Comparison of ENCODE assay signal across 8 cellular contexts in the genomic region with DNA sequence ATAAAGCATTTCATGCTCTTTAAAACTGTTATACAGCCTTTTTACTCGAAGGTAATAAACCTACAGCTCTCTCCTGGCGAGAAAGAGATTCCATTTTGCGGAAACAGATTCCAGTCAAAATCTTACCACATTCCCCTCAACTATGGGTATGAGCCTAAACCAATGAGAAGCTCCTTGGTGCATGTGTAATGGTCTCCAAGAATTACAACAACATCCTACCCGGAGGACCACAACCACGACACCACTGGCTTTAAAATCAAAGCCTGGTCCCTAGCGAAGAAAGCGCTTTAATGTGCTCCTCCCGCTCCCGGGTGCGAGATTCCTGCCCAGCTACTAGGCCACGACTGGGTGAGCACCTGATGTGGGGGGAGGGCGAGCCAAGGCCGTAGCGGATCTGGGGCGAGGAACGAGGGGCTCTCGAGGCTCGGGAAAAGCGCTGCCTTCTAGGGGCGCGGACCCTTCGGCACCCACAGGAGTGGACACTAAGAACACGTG. TPM values are rescaled to one million over a fixed set of nuclear protein-coding genes. Genes with fewer than 3 reads are reported as not detected.
DNase-seq lines count a peak whose midpoint lies in the region; ATAC-seq, FAIRE-seq and TF ChIP-seq lines count a peak whose summit lies in the region.

No MANE protein-coding gene starts in this region.

- H3K79me2 ChIP-seq in GM23338 (replicated peaks; ENCODE audit: insufficient read depth) (peaks cover 56% of the 10 kb centered on the region), keratinocyte (ENCODE audit: control insufficient read depth, insufficient read depth, low read length) (peaks cover 56% of the 10 kb centered on the region)

- H3K27me3 ChIP-seq in GM23338 (ENCODE audit: insufficient read depth): no peaks in the 10 kb centered on the region
- no peaks in the 10 kb centered on the region for H3K27me3 ChIP-seq in breast epithelium
- H3K27me3 ChIP-seq in keratinocyte (ENCODE audit: control insufficient read depth, extremely low read depth, insufficient read depth, low read length): no peaks in the 10 kb centered on the region

- H3K4me1 Mint-ChIP-seq in GM23338: peaks cover 31% of the 10 kb centered on the region

- peak overlapping the region; percentile 96 for H3K27ac ChIP-seq in GM23338 (ENCODE audit: low read depth)
- peak overlapping the region; percentile 94 for H3K27ac ChIP-seq in breast epithelium
- peak overlapping the region; percentile 96 for H3K27ac ChIP-seq in keratinocyte (ENCODE audit: control insufficient read depth, insufficient read depth, low read length)

- no peak for TF ChIP-seq CTCF in GM23338 (conservative IDR thresholded peaks at IDR 0.05; ENCODE audit: low read depth in 2 of 2)
- TF ChIP-seq CTCF in breast epithelium (IDR thresholded peaks at IDR 0.05): no peak
- TF ChIP-seq CTCF in keratinocyte (optimal IDR thresholded peaks at IDR 0.05 in 1 of 3, IDR thresholded peaks at IDR 0.05 in 1 of 3, conservative IDR thresholded peaks at IDR 0.05 in 1 of 3; ENCODE audit: extremely low read depth in 1 of 3, insufficient read depth in 2 of 3, low read length in 3 of 3): no peak

- peaks cover 7% of the 10 kb centered on the region for H3K27me3 Mint-ChIP-seq in GM23338 (ENCODE audit: insufficient read depth, low read depth, poor library complexity)

- peak overlapping the region; percentile 4; the same call in 1 of the 2 replicates for H2AFZ ChIP-seq in GM23338
- peak overlapping the region; percentile 47 for H2AFZ ChIP-seq in keratinocyte (ENCODE audit: control insufficient read depth, low read length)

- H3K36me3 ChIP-seq in GM23338 (ENCODE audit: insufficient read depth) (no peaks in the 10 kb centered on the region), breast epithelium (no peaks in the 10 kb centered on the region), keratinocyte (ENCODE audit: control insufficient read depth in 2 of 2, extremely low read depth in 1 of 2, insufficient read depth in 2 of 2, low read length in 2 of 2) (no peaks in the 10 kb centered on the region)

- ATAC-seq in GM23338 (peak; percentile 44), HG03280 (IDR thresholded peaks at IDR 0.05; ENCODE audit: unreplicated experiment) (no peak), HG03342 (IDR thresholded peaks at IDR 0.05; ENCODE audit: unreplicated experiment) (no peak)

- DNase-seq in DMS114 treated with DMSO at 0.1 percent for 48 hours (lab: John Stamatoyannopoulos, UW; ENCODE audit: unreplicated experiment) (peak; percentile 16), GM23338 (ENCODE audit: low spot score) (peak; percentile 63), breast epithelium (ENCODE audit: low spot score in 2 of 2) (no peak), keratinocyte (ENCODE audit: low read depth, low spot score) (no peak)
- peak; percentile 26 for DNase-seq in stimulated activated CD4-positive, alpha-beta T cell treated with anti-CD3 and anti-CD28 coated beads, Interleukin-4, amount 100 ng/mL, for 24 hours

- intact Hi-C loops in breast epithelium (cut with DNase I; ENCODE audit: low total_unique reads): no loop called here

- TF ChIP-seq POLR2A in breast epithelium (IDR thresholded peaks at IDR 0.05): no peak

- H4K20me1 ChIP-seq in GM23338 (replicated peaks; ENCODE audit: insufficient read depth) (peaks cover 41% of the 10 kb centered on the region), keratinocyte (ENCODE audit: control insufficient read depth, extremely low read depth, insufficient read depth, low read length) (no peaks in the 10 kb centered on the region)

- dilution Hi-C loops in keratinocyte (cut with MboI; ENCODE audit: extremely low pct_ligation_motif_present, low sequenced_read_pairs): no loop called here

- H3K4me1 ChIP-seq in GM23338 (ENCODE audit: insufficient read depth): peaks cover 24% of the 10 kb centered on the region
- H3K4me1 ChIP-seq in breast epithelium: no peaks in the 10 kb centered on the region
- H3K4me1 ChIP-seq in keratinocyte (ENCODE audit: control insufficient read depth, extremely low read depth, insufficient read depth, low read length): peaks cover 21% of the 10 kb centered on the region

- no peaks in the 10 kb centered on the region for H3K9me1 ChIP-seq in keratinocyte (ENCODE audit: control insufficient read depth, extremely low read depth, insufficient read depth, low read length)

- H3K9me3 Mint-ChIP-seq in GM23338: no peaks in the 10 kb centered on the region

- H3F3A ChIP-seq in GM23338 (replicated peaks; ENCODE audit: low read depth): 0 out of 2 replicates have a peak, but pooled peaks cover 3% of the 10 kb centered on the region

- peak overlapping the region; percentile 98 for H3K27ac Mint-ChIP-seq in GM23338

- H3K9me2 ChIP-seq in GM23338 (ENCODE audit: insufficient read depth): no peaks in the 10 kb centered on the region

- peak overlapping the region; percentile 99 for H3K9ac ChIP-seq in keratinocyte (ENCODE audit: control insufficient read depth, extremely low read depth, insufficient read depth, low read length)

- peak overlapping the region; percentile 99 for H3K4me3 Mint-ChIP-seq in GM23338

- H3K9me3 ChIP-seq in breast epithelium (no peaks in the 10 kb centered on the region), keratinocyte (ENCODE audit: control insufficient read depth, low read depth, low read length) (no peaks in the 10 kb centered on the region)

- peak overlapping the region; percentile 99 for H3K4me3 ChIP-seq in GM23338
- peak overlapping the region; percentile 84 to 98 (median 85) for H3K4me3 ChIP-seq in breast epithelium
- peak overlapping the region; percentile 89 to 97 (median 92) for H3K4me3 ChIP-seq in keratinocyte (ENCODE audit: control insufficient read depth in 2 of 3, extremely low read depth in 1 of 3, insufficient read depth in 2 of 3, low read depth in 1 of 3, low read length in 3 of 3)

- H3K36me3 Mint-ChIP-seq in GM23338 (ENCODE audit: low read depth): peaks cover 26% of the 10 kb centered on the region

- no peak for FAIRE-seq in keratinocyte (lab: Jason Lieb, UNC)

- H3K4me2 ChIP-seq in GM23338: peak overlapping the region; percentile 92
- peak overlapping the region; percentile 81 for H3K4me2 ChIP-seq in keratinocyte (ENCODE audit: control insufficient read depth, extremely low read depth, insufficient read depth, low read depth, low read length)

RNA-seq across cellular contexts. Expression of a gene that starts 0.8 kb away (rescaled TPM):
- total RNA-seq in GM23338 (2014; rRNA removed; shearing (Covaris generic)): 233 TPM in 2 replicates
- polyA plus RNA-seq in GM23338 (2016; fragmentation: Nextera tagmentation; extraction: Ambion mirVana): 124 and 134 TPM in 2 replicates
- polyA plus RNA-seq in PFSK-1 (2012; ENCODE audit: insufficient read length, low read depth): 19.6 TPM
- total RNA-seq in breast epithelium: 100 to 1,000 TPM in 2 of 3 donors, 10 to 100 TPM in 1; 94.1 to 117 (median 114) TPM
- polyA plus RNA-seq in keratinocyte: 90.9 to 110 TPM (median 100 TPM) in 3 replicates
- polyA plus RNA-seq in keratinocyte (2011; ENCODE audit: low read depth): 27.0 TPM
- 49.7 and 72.9 TPM in 2 replicates for polyA plus RNA-seq in keratinocyte (2011; cell fraction: cytosol; rRNA removed)
- polyA plus RNA-seq in keratinocyte (2011; cell fraction: nucleus; rRNA removed): 186 and 213 TPM in 2 replicates
- polyA plus RNA-seq in keratinocyte (2012; ENCODE audit: low replicate concordance): 27.9 and 50.7 TPM in 2 replicates
- 157 to 238 TPM (median 161 TPM) in 3 replicates for polyA minus RNA-seq in keratinocyte
- 79.4 TPM for polyA minus RNA-seq in keratinocyte (2011; cell fraction: cytosol; rRNA and poly(A)+ RNA removed)
- 119 and 249 TPM in 2 replicates for polyA minus RNA-seq in keratinocyte (2011; cell fraction: nucleus; rRNA and poly(A)+ RNA removed)

RNA-seq across cellular contexts. Expression of a gene that starts 13.3 kb away (rescaled TPM):
- total RNA-seq in GM23338 (2014; rRNA removed; shearing (Covaris generic)): 87.0 and 109 TPM in 2 replicates
- polyA plus RNA-seq in GM23338 (2016; fragmentation: Nextera tagmentation; extraction: Ambion mirVana) (106 and 109 TPM in 2 replicates), keratinocyte (64.9 to 78.1 TPM (median 74.4 TPM) in 3 replicates)
- polyA plus RNA-seq in PFSK-1 (2012; ENCODE audit: insufficient read length, low read depth): 123 TPM
- 100 to 1,000 TPM; 130 to 139 (median 137) TPM for total RNA-seq in breast epithelium
- 89.3 TPM for polyA plus RNA-seq in keratinocyte (2011; ENCODE audit: low read depth)
- 64.6 and 69.2 TPM in 2 replicates for polyA plus RNA-seq in keratinocyte (2011; cell fraction: cytosol; rRNA removed)
- 27.6 and 33.0 TPM in 2 replicates for polyA plus RNA-seq in keratinocyte (2011; cell fraction: nucleus; rRNA removed)
- 70.5 and 88.5 TPM in 2 replicates for polyA plus RNA-seq in keratinocyte (2012; ENCODE audit: low replicate concordance)
- 30.7 to 37.6 TPM (median 32.9 TPM) in 3 replicates for polyA minus RNA-seq in keratinocyte
- polyA minus RNA-seq in keratinocyte (2011; cell fraction: cytosol; rRNA and poly(A)+ RNA removed): 54.3 TPM
- 11.2 and 12.6 TPM in 2 replicates for polyA minus RNA-seq in keratinocyte (2011; cell fraction: nucleus; rRNA and poly(A)+ RNA removed)

RNA-seq across cellular contexts. Expression of a gene that starts 26.6 kb away (rescaled TPM):
- total RNA-seq in GM23338 (2014; rRNA removed; shearing (Covaris generic)): 16.6 and 17.2 TPM in 2 replicates
- 4.1 and 5.8 TPM in 2 replicates for polyA plus RNA-seq in GM23338 (2016; fragmentation: Nextera tagmentation; extraction: Ambion mirVana)
- polyA plus RNA-seq in PFSK-1 (2012; ENCODE audit: insufficient read length, low read depth): 8.9 TPM
- total RNA-seq in breast epithelium: 10 to 100 TPM; 26.6 to 31.5 (median 26.9) TPM
- polyA plus RNA-seq in keratinocyte: 14.0 to 17.1 TPM (median 15.4 TPM) in 3 replicates
- polyA plus RNA-seq in keratinocyte (2011; ENCODE audit: low read depth): 1.9 TPM
- polyA plus RNA-seq in keratinocyte (2011; cell fraction: cytosol; rRNA removed): 10.1 and 13.5 TPM in 2 replicates
- polyA plus RNA-seq in keratinocyte (2011; cell fraction: nucleus; rRNA removed): 14.4 and 15.7 TPM in 2 replicates
- 9.6 and 14.2 TPM in 2 replicates for polyA plus RNA-seq in keratinocyte (2012; ENCODE audit: low replicate concordance)
- 18.0 to 22.9 TPM (median 22.1 TPM) in 3 replicates for polyA minus RNA-seq in keratinocyte
- 12.3 TPM for polyA minus RNA-seq in keratinocyte (2011; cell fraction: cytosol; rRNA and poly(A)+ RNA removed)
- polyA minus RNA-seq in keratinocyte (2011; cell fraction: nucleus; rRNA and poly(A)+ RNA removed): 8.1 and 10.9 TPM in 2 replicates

RNA-seq across cellular contexts. Expression of a gene that starts 26.7 kb away (rescaled TPM):
- 99.5 and 108 TPM in 2 replicates for total RNA-seq in GM23338 (2014; rRNA removed; shearing (Covaris generic))
- polyA plus RNA-seq in GM23338 (2016; fragmentation: Nextera tagmentation; extraction: Ambion mirVana): 168 and 185 TPM in 2 replicates
- polyA plus RNA-seq in PFSK-1 (2012; ENCODE audit: insufficient read length, low read depth): 179 TPM
- total RNA-seq in breast epithelium: 10 to 100 TPM; 49.0 to 59.7 (median 49.2) TPM
- polyA plus RNA-seq in keratinocyte: 102 to 119 TPM (median 107 TPM) in 3 replicates
- 56.1 TPM for polyA plus RNA-seq in keratinocyte (2011; ENCODE audit: low read depth)
- 93.2 and 103 TPM in 2 replicates for polyA plus RNA-seq in keratinocyte (2011; cell fraction: cytosol; rRNA removed)
- 97.2 and 130 TPM in 2 replicates for polyA plus RNA-seq in keratinocyte (2011; cell fraction: nucleus; rRNA removed)
- 58.5 and 80.9 TPM in 2 replicates for polyA plus RNA-seq in keratinocyte (2012; ENCODE audit: low replicate concordance)
- polyA minus RNA-seq in keratinocyte: 34.7 to 79.7 TPM (median 67.5 TPM) in 3 replicates
- polyA minus RNA-seq in keratinocyte (2011; cell fraction: cytosol; rRNA and poly(A)+ RNA removed): 49.5 TPM
- polyA minus RNA-seq in keratinocyte (2011; cell fraction: nucleus; rRNA and poly(A)+ RNA removed): 13.8 and 16.4 TPM in 2 replicates

RNA-seq across cellular contexts. Expression of a gene that starts 34.3 kb away (rescaled TPM):
- not detected in 2 replicates for total RNA-seq in GM23338 (2014; rRNA removed; shearing (Covaris generic))
- polyA plus RNA-seq in GM23338 (2016; fragmentation: Nextera tagmentation; extraction: Ambion mirVana) (not detected in 2 replicates), keratinocyte (0.06 TPM in 1 of 3 replicates, not detected in the others)
- polyA plus RNA-seq in PFSK-1 (2012; ENCODE audit: insufficient read length, low read depth): not detected
- 10 to 100 TPM in 1 of 3 donors, not detected in 2; 11.2 TPM for total RNA-seq in breast epithelium
- not detected for polyA plus RNA-seq in keratinocyte (2011; ENCODE audit: low read depth)
- polyA plus RNA-seq in keratinocyte (2011; cell fraction: cytosol; rRNA removed): not detected in 2 replicates
- polyA plus RNA-seq in keratinocyte (2011; cell fraction: nucleus; rRNA removed): not detected in 2 replicates
- polyA plus RNA-seq in keratinocyte (2012; ENCODE audit: low replicate concordance): not detected in 2 replicates
- polyA minus RNA-seq in keratinocyte: not detected in 3 replicates
- polyA minus RNA-seq in keratinocyte (2011; cell fraction: cytosol; rRNA and poly(A)+ RNA removed): not detected
- polyA minus RNA-seq in keratinocyte (2011; cell fraction: nucleus; rRNA and poly(A)+ RNA removed): not detected in 2 replicates

Comparison
In these comparisons a context has a peak if more than half of its experiments do, and no peak if none do; other contexts are left out.
1. DNase-seq: peak in DMS114 treated with DMSO at 0.1 percent for 48 hours (single experiment), GM23338 (single experiment) and stimulated activated CD4-positive, alpha-beta T cell treated with anti-CD3 and anti-CD28 coated beads, Interleukin-4, amount 100 ng/mL, for 24 hours (single experiment); none in breast epithelium (0 of 2) and keratinocyte (single experiment).
2. Peak in every context shown above with its lines, with median percentiles within 50 percentile points of each other: H3K27ac ChIP-seq and H3K4me3 ChIP-seq.